Comparison of ENCODE assay signal across 22 cellular contexts in the genomic region with DNA sequence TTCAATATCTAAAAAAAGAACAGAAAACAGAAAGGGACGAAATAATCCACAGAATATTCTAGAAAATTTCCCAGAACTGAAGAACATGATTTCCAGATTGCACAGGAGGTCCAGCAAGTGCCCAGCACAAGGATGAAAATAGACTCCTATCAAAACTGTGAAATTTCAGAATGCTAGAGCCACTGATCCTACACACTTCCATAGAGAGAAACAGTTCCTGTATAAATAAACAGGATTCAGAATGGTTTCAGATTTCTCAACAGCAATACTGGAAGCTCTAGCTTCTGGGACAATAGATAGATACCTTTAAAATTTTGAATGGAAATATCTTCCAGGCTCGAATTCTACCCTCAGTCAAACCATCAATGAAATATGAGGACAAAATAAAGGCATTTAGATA. TPM values are rescaled to one million over a fixed set of nuclear protein-coding genes. Genes with fewer than 3 reads are reported as not detected.
DNase-seq lines count a peak whose midpoint lies in the region; ATAC-seq and TF ChIP-seq lines count a peak whose summit lies in the region.
"Had no signal": no experiment of that assay in that cellular context is flagged by ENCODE, and none has a peak within 500 bp of the region (broad histone marks: within the 10 kb centered on the region; RNA-seq: fewer than 3 reads in every experiment).

No MANE protein-coding gene starts in this region.

- H3K4me1 ChIP-seq in thyroid gland = peaks cover 5 to 10% of the 10 kb centered on the region in 2 donors

- no peak for TF ChIP-seq RAD21 in neural cell (conservative IDR thresholded peaks at IDR 0.05)

- ATAC-seq in activated T-cell treated with anti-CD3 and anti-CD28 coated beads, Interleukin-2, amount 50 U/mL, for 4 hours = no peak
- ATAC-seq: left ventricle myocardium superior had no signal

- TF ChIP-seq CTCF in astrocyte of the spinal cord (IDR thresholded peaks at IDR 0.05; ENCODE audit: low read depth, low read length) (no peak), neural cell (IDR thresholded peaks at IDR 0.05; ENCODE audit: poor library complexity, severe bottlenecking) (no peak), thyroid gland (IDR thresholded peaks at IDR 0.05) (no peak)

- TF ChIP-seq POLR2A in thyroid gland (IDR thresholded peaks at IDR 0.05) = no peak

- intact Hi-C loops in thyroid gland (cut with DNase I) = no loop called here

- no peaks in the 10 kb centered on the region for H3K9me3 Mint-ChIP-seq in activated T-cell treated with anti-CD3 and anti-CD28 coated beads, Interleukin-2, amount 50 U/mL, for 24 hours
- no peaks in the 10 kb centered on the region for H3K9me3 Mint-ChIP-seq in activated T-cell treated with anti-CD3 and anti-CD28 coated beads, Interleukin-2, amount 50 U/mL, for 4 hours
- H3K9me3 Mint-ChIP-seq: CD4-positive, alpha-beta memory T cell; neural progenitor cell had no signal

- no peak overlapping the region for H2AFZ ChIP-seq in neural cell (ENCODE audit: low read depth, low read length)
- H2AFZ ChIP-seq: neural progenitor cell had no signal

- no peak overlapping the region for H3K4me2 ChIP-seq in neural cell (ENCODE audit: low read length)

- no peaks in the 10 kb centered on the region for H3K9me2 ChIP-seq in neural cell (ENCODE audit: insufficient read depth, low read length)

- no peaks in the 10 kb centered on the region for H3K27me3 Mint-ChIP-seq in activated T-cell treated with anti-CD3 and anti-CD28 coated beads, Interleukin-2, amount 50 U/mL, for 24 hours
- no peaks in the 10 kb centered on the region for H3K27me3 Mint-ChIP-seq in activated T-cell treated with anti-CD3 and anti-CD28 coated beads, Interleukin-2, amount 50 U/mL, for 4 hours (ENCODE audit: low read depth)
- H3K27me3 Mint-ChIP-seq: CD4-positive, alpha-beta memory T cell; progenitor cell of endocrine pancreas had no signal

- in situ Hi-C loops in astrocyte of the spinal cord (cut with HindIII; ENCODE audit: low sequenced_read_pairs) = no loop called here

- H3K27ac Mint-ChIP-seq in activated T-cell treated with anti-CD3 and anti-CD28 coated beads, Interleukin-2, amount 50 U/mL, for 24 hours = peak overlapping the region; percentile 12
- H3K27ac Mint-ChIP-seq: CD4-positive, alpha-beta memory T cell; neural progenitor cell; progenitor cell of endocrine pancreas had no signal

- no peak overlapping the region for H3K4me3 ChIP-seq in astrocyte of the spinal cord (ENCODE audit: low read depth, low read length)
- H3K4me3 ChIP-seq in neural cell (ENCODE audit: low read length) = peak overlapping the region; percentile 37
- H3K4me3 ChIP-seq in thyroid gland (replicated peaks in 1 of 3) = no peak overlapping the region
- H3K4me3 ChIP-seq: neural progenitor cell, vagina had no signal

- H3K9ac ChIP-seq in neural cell (ENCODE audit: low read length) = no peak overlapping the region
- H3K9ac ChIP-seq: neural progenitor cell had no signal

- peaks cover 2% of the 10 kb centered on the region for H3F3A ChIP-seq in neural cell (ENCODE audit: insufficient read depth, low read length, poor library complexity, severe bottlenecking)

- no peaks in the 10 kb centered on the region for H3K36me3 ChIP-seq in neural cell (ENCODE audit: insufficient read depth, low read length)
- no peaks in the 10 kb centered on the region for H3K36me3 ChIP-seq in thyroid gland
- H3K36me3 ChIP-seq: neural progenitor cell, vagina had no signal

- H3K79me2 ChIP-seq in neural cell (replicated peaks; ENCODE audit: insufficient read depth, low read length) = peaks cover 17% of the 10 kb centered on the region

- H3K27me3 ChIP-seq in neural cell (ENCODE audit: insufficient read depth, low read depth, low read length) (no peaks in the 10 kb centered on the region), thyroid gland (no peaks in the 10 kb centered on the region)
- H3K27me3 ChIP-seq: neural progenitor cell, vagina had no signal

- H3K27ac ChIP-seq in neural cell (ENCODE audit: low read length) (no peak overlapping the region), thyroid gland (no peak overlapping the region)
- H3K27ac ChIP-seq: neural progenitor cell, vagina had no signal

- peaks cover 51% of the 10 kb centered on the region for H3K36me3 Mint-ChIP-seq in activated T-cell treated with anti-CD3 and anti-CD28 coated beads, Interleukin-2, amount 50 U/mL, for 24 hours (ENCODE audit: low read depth)
- peaks cover 8% of the 10 kb centered on the region for H3K36me3 Mint-ChIP-seq in activated T-cell treated with anti-CD3 and anti-CD28 coated beads, Interleukin-2, amount 50 U/mL, for 4 hours (ENCODE audit: insufficient read depth)

- no peaks in the 10 kb centered on the region for H4K20me1 ChIP-seq in neural cell (ENCODE audit: insufficient read depth)

- no peak for TF ChIP-seq EP300 in neural cell (conservative IDR thresholded peaks at IDR 0.05; ENCODE audit: poor library complexity, severe bottlenecking)

- H3K9me3 ChIP-seq in neural cell (ENCODE audit: low read length) = no peaks in the 10 kb centered on the region
- no peaks in the 10 kb centered on the region for H3K9me3 ChIP-seq in thyroid gland
- H3K9me3 ChIP-seq: vagina had no signal

- no peak overlapping the region for H3K4me3 Mint-ChIP-seq in activated T-cell treated with anti-CD3 and anti-CD28 coated beads, Interleukin-2, amount 50 U/mL, for 24 hours
- no peak overlapping the region for H3K4me3 Mint-ChIP-seq in activated T-cell treated with anti-CD3 and anti-CD28 coated beads, Interleukin-2, amount 50 U/mL, for 4 hours
- H3K4me3 Mint-ChIP-seq: neural progenitor cell had no signal

- no peak for DNase-seq in activated T-cell treated with anti-CD3 and anti-CD28 coated beads, Interleukin-2, amount 50 U/mL, for 24 hours
- no peak for DNase-seq in activated T-cell treated with anti-CD3 and anti-CD28 coated beads, Interleukin-2, amount 50 U/mL, for 4 hours
- peak; percentile 7 for DNase-seq in HCEC 1CT
- peak; percentile 18 for DNase-seq in astrocyte of the spinal cord (ENCODE audit: low read depth, low spot score)
- DNase-seq in thyroid gland = no peak
- DNase-seq in globus pallidus (ENCODE audit: low spot score) = no peak
- DNase-seq in H4 (ENCODE audit: low spot score) = no peak
- DNase-seq: activated CD4-positive, CD25-positive, alpha-beta regulatory T cell treated with anti-CD3 and anti-CD28 coated beads, Interleukin-2, amount 50 U/mL, for 72 hours; activated effector memory CD4-positive, alpha-beta T cell treated with anti-CD3 and anti-CD28 coated beads, Interleukin-2, amount 50 U/mL, for 16 hours; amniotic stem cell; CD4-positive, alpha-beta memory T cell; DMS153; GF-D8; KBM-7; left ventricle myocardium superior; NCI-H1694; NCI-H226; NCI-H774 had no signal

- 78 to 79% methylated on average over 2 of the region's 2 CpGs for WGBS in thyroid gland, 2 donors

- H3K4me1 Mint-ChIP-seq in activated T-cell treated with anti-CD3 and anti-CD28 coated beads, Interleukin-2, amount 50 U/mL, for 24 hours (ENCODE audit: low read depth) = peaks cover 57% of the 10 kb centered on the region
- H3K4me1 Mint-ChIP-seq in activated T-cell treated with anti-CD3 and anti-CD28 coated beads, Interleukin-2, amount 50 U/mL, for 4 hours (ENCODE audit: low read depth) = peaks cover 43% of the 10 kb centered on the region

TF ChIP-seq in neural cell, 6 proteins besides CTCF, POLR2A, EP300 and RAD21:
- no peak for TF ChIP-seq TAF1 (IDR thresholded peaks at IDR 0.05; ENCODE audit: low read depth)
- TF ChIP-seq POLR2AphosphoS5 (IDR thresholded peaks at IDR 0.05) = no peak
- TF ChIP-seq, protein P1, sequence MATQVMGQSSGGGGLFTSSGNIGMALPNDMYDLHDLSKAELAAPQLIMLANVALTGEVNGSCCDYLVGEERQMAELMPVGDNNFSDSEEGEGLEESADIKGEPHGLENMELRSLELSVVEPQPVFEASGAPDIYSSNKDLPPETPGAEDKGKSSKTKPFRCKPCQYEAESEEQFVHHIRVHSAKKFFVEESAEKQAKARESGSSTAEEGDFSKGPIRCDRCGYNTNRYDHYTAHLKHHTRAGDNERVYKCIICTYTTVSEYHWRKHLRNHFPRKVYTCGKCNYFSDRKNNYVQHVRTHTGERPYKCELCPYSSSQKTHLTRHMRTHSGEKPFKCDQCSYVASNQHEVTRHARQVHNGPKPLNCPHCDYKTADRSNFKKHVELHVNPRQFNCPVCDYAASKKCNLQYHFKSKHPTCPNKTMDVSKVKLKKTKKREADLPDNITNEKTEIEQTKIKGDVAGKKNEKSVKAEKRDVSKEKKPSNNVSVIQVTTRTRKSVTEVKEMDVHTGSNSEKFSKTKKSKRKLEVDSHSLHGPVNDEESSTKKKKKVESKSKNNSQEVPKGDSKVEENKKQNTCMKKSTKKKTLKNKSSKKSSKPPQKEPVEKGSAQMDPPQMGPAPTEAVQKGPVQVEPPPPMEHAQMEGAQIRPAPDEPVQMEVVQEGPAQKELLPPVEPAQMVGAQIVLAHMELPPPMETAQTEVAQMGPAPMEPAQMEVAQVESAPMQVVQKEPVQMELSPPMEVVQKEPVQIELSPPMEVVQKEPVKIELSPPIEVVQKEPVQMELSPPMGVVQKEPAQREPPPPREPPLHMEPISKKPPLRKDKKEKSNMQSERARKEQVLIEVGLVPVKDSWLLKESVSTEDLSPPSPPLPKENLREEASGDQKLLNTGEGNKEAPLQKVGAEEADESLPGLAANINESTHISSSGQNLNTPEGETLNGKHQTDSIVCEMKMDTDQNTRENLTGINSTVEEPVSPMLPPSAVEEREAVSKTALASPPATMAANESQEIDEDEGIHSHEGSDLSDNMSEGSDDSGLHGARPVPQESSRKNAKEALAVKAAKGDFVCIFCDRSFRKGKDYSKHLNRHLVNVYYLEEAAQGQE (IDR thresholded peaks at IDR 0.05; ENCODE audit: borderline replicate concordance) = no peak
- no peak for TF ChIP-seq MXI1 (conservative IDR thresholded peaks at IDR 0.05; ENCODE audit: poor library complexity, severe bottlenecking)
- no peak for TF ChIP-seq SMC3 (conservative IDR thresholded peaks at IDR 0.05; ENCODE audit: poor library complexity)
- no peak for TF ChIP-seq EZH2 (IDR thresholded peaks at IDR 0.05; ENCODE audit: borderline replicate concordance, insufficient read depth, low read length, poor library complexity, severe bottlenecking)

RNA-seq across cellular contexts. Expression of gene TARBP1, which starts 4.6 kb away (rescaled TPM):
- 10 to 100 TPM; 27.6 to 38.0 (median 33.5) TPM for total RNA-seq in activated T-cell treated with anti-CD3 and anti-CD28 coated beads, Interleukin-2, amount 50 U/mL, for 4 hours
- polyA plus RNA-seq in neural cell = 267 and 329 TPM in 2 replicates
- 126 and 133 TPM in 2 replicates for polyA minus RNA-seq in neural cell
- 10 to 100 TPM; 27.1 to 58.1 (median 31.3) TPM for total RNA-seq in thyroid gland
- 14.7 and 16.7 TPM in 2 replicates for total RNA-seq in H4 (2014; rRNA removed; shearing (Covaris generic))

Comparison
In these comparisons a context has a peak if more than half of its experiments do, and no peak if none do; other contexts are left out.
1. DNase-seq: peak in HCEC 1CT (single experiment) and astrocyte of the spinal cord (single experiment); none in activated T-cell treated with anti-CD3 and anti-CD28 coated beads, Interleukin-2, amount 50 U/mL, for 24 hours (single experiment), activated T-cell treated with anti-CD3 and anti-CD28 coated beads, Interleukin-2, amount 50 U/mL, for 4 hours (single experiment), thyroid gland (0 of 2), globus pallidus (single experiment) and H4 (single experiment).